17 cellular contexts compared by ENCODE assay signal in genomic region chr1:82838066-82838465, GRCh38.
DNase-seq lines count a peak whose midpoint lies in the region; ATAC-seq and TF ChIP-seq lines count a peak whose summit lies in the region.
"Had no signal": no experiment of that assay in that cellular context is flagged by ENCODE, and none has a peak within 500 bp of the region (broad histone marks: within the 10 kb centered on the region; RNA-seq: fewer than 3 reads in every experiment).

No MANE protein-coding gene starts in this region.

- H3K27ac ChIP-seq in Peyer's patch, result no peak overlapping the region
- no peak overlapping the region for H3K27ac ChIP-seq in RWPE1
- H3K27ac ChIP-seq: pancreas had no signal

- H3K4me1 ChIP-seq in skeletal muscle satellite cell (ENCODE audit: control insufficient read depth, insufficient read depth, low read length), result peaks cover 17% of the 10 kb centered on the region
- no peaks in the 10 kb centered on the region for H3K4me1 ChIP-seq in Peyer's patch
- H3K4me1 ChIP-seq: pancreas had no signal

- TF ChIP-seq CTCF in foreskin fibroblast (IDR thresholded peaks at IDR 0.05; ENCODE audit: low read depth, low read length), result no peak
- no peak for TF ChIP-seq CTCF in Peyer's patch (IDR thresholded peaks at IDR 0.05)
- no peak for TF ChIP-seq CTCF in RWPE1 (conservative IDR thresholded peaks at IDR 0.05; ENCODE audit: low read depth)

- POLR2A ChIA-PET in RWPE1 (lab: Yijun Ruan, JAX; ENCODE audit: low non-redundant PET), result no interaction called here

- TF ChIP-seq POLR2A in Peyer's patch (IDR thresholded peaks at IDR 0.05), result no peak

- DNase-seq in GM04504 (ENCODE audit: low read depth) (peak; percentile 2), astrocyte of the hippocampus (ENCODE audit: low read depth, low spot score) (peak; percentile 44), foreskin fibroblast (peak; percentile 45 to 73), Peyer's patch (no peak), RWPE1 (ENCODE audit: low spot score) (no peak)
- DNase-seq: activated CD4-positive, alpha-beta T cell treated with anti-CD3 and anti-CD28 coated beads, Interleukin-2, amount 10 ng/mL, durations not matched to agents 24 days and 14 days; activated naive CD8-positive, alpha-beta T cell treated with anti-CD3 and anti-CD28 coated beads, Interleukin-2, amount 50 U/mL, for 24 hours; activated T-cell treated with anti-CD3 and anti-CD28 coated beads, Interleukin-2, amount 50 U/mL, for 4 hours; cortex of kidney; foreskin melanocyte; MM.1S; NCI-H2029; NCI-H526 treated with DMSO at 0.1 percent for 48 hours; pancreas; substantia nigra had no signal

- peak overlapping the region; percentile 28 for H3K4me2 ChIP-seq in skeletal muscle satellite cell (ENCODE audit: low read length)

- H3K9me3 ChIP-seq in skeletal muscle satellite cell (replicated peaks; ENCODE audit: low read length) (no peaks in the 10 kb centered on the region), Peyer's patch (no peaks in the 10 kb centered on the region)
- H3K9me3 ChIP-seq: pancreas had no signal

- CTCF ChIA-PET in RWPE1 (lab: Yijun Ruan, JAX), result no interaction called here

- ATAC-seq in HG03565 (IDR thresholded peaks at IDR 0.05; ENCODE audit: unreplicated experiment), result no peak
- ATAC-seq: activated naive CD8-positive, alpha-beta T cell treated with anti-CD3 and anti-CD28 coated beads, Interleukin-2, amount 50 U/mL, for 24 hours; activated T-cell treated with anti-CD3 and anti-CD28 coated beads, Interleukin-2, amount 50 U/mL, for 4 hours; pancreas had no signal

- H3K27me3 ChIP-seq in skeletal muscle satellite cell (ENCODE audit: control insufficient read depth, insufficient read depth, low read length), result no peaks in the 10 kb centered on the region
- no peaks in the 10 kb centered on the region for H3K27me3 ChIP-seq in Peyer's patch
- H3K27me3 ChIP-seq: pancreas had no signal

- H3K4me3 ChIP-seq in foreskin fibroblast (ENCODE audit: low read depth in 1 of 2, low read length in 2 of 2) (no peak overlapping the region), skeletal muscle satellite cell (ENCODE audit: low read length) (no peak overlapping the region), Peyer's patch (no peak overlapping the region)
- H3K4me3 ChIP-seq: pancreas had no signal

- no peak overlapping the region for H3K9ac ChIP-seq in skeletal muscle satellite cell (ENCODE audit: low read depth, low read length)

- H3K36me3 ChIP-seq in skeletal muscle satellite cell (ENCODE audit: insufficient read depth, low read length) (no peaks in the 10 kb centered on the region), Peyer's patch (no peaks in the 10 kb centered on the region)
- H3K36me3 ChIP-seq: pancreas had no signal

Comparison
In these comparisons a context has a peak if more than half of its experiments do, and no peak if none do; other contexts are left out.
1. DNase-seq: peak in GM04504 (single experiment), astrocyte of the hippocampus (single experiment) and foreskin fibroblast (2 of 2); none in Peyer's patch (0 of 3) and RWPE1 (single experiment).